ENCODE assay signal across 8 cellular contexts in the genomic region with DNA sequence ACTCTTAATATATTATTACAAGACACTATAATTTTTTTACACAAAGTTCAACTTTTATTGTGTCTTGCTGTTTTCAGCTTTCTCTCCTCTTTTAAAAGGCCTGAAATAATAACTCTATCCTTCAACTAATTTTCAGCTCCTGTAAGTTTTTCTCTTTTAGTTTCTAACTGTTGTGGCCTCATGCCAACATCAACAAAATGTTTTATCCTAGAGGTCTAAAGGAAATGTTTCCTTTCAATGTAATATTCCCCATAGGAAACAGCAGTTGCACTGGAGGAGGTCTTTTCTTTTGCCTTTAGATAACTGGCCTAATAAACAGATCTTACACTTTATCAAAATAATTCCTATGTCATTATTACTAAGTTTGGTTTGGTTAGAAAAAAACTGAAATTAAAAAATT.
"Had no signal": no experiment of that assay in that cellular context is flagged by ENCODE, and none has a peak within 500 bp of the region (broad histone marks: within the 10 kb centered on the region; RNA-seq: fewer than 3 reads in every experiment).

No MANE protein-coding gene starts in this region.

- H3K4me2 ChIP-seq: GM23338 had no signal

- H3K4me3 ChIP-seq: GM23338, K562 had no signal

- DNase-seq: H9, HCEC 1CT, IMR-90 had no signal

- H2AFZ ChIP-seq: GM23338 had no signal

- FAIRE-seq: H1, H54, HTR-8/SVneo, K562 had no signal

- ATAC-seq: GM23338, K562 had no signal
